Comparison of ENCODE assay signal across 12 cellular contexts in the genomic region with DNA sequence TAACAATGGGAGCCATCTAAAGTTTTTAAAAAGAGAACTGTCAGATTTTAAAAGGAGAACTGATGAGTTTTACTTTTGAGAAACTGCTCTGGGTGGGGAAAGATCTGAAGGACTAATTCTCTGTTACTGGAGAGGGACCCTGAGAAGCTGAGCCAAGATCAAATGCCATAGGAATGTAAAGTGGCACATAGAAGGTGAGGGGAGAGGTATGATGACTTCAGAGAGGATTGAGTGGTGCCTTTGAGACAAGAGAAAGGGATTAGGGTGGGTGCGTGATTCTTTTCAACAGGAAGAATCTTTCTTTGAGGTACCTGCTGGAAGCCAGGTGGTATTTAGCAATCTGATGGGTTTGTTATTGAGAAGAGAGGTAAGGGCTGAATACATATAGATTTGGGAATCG. TPM values are rescaled to one million over a fixed set of nuclear protein-coding genes. Genes with fewer than 3 reads are reported as not detected.
DNase-seq lines count a peak whose midpoint lies in the region; ATAC-seq and TF ChIP-seq lines count a peak whose summit lies in the region.
"Had no signal": no experiment of that assay in that cellular context is flagged by ENCODE, and none has a peak within 500 bp of the region (broad histone marks: within the 10 kb centered on the region; RNA-seq: fewer than 3 reads in every experiment).

No MANE protein-coding gene starts in this region.

- no peak for TF ChIP-seq CTCF in A673 (conservative IDR thresholded peaks at IDR 0.05; ENCODE audit: low read depth, low read length)

- intact Hi-C loops in A673 (cut with micrococcal nuclease; ENCODE audit: unreplicated experiment) = no loop called here

- H3K27me3 Mint-ChIP-seq in CD4-positive, CD25-positive, alpha-beta regulatory T cell = no peaks in the 10 kb centered on the region
- H3K27me3 Mint-ChIP-seq in T-helper 17 cell = no peaks in the 10 kb centered on the region
- H3K27me3 Mint-ChIP-seq in immature natural killer cell (ENCODE audit: low read depth in 3 of 3) = no peaks in the 10 kb centered on the region

- DNase-seq in A673 (ENCODE audit: low spot score) (no peak), T-helper 17 cell (no peak), immature natural killer cell (no peak), iPS-NIHi11 (ENCODE audit: low spot score) (no peak), middle frontal gyrus (ENCODE audit: extremely low spot score, low spot score) (no peak), nucleus accumbens (lab: John Stamatoyannopoulos, UW) (no peak)
- DNase-seq in CD4-positive, CD25-positive, alpha-beta regulatory T cell = no peak
- DNase-seq: activated naive CD4-positive, alpha-beta T cell treated with anti-CD3 and anti-CD28 coated beads, Interleukin-2, amount 50 U/mL, for 16 hours; NCI-H2029; NCI-H524; PC-9 had no signal

- H3K4me1 ChIP-seq in A673 (ENCODE audit: insufficient read depth, low read length, poor library complexity, severe bottlenecking) = peaks cover 3% of the 10 kb centered on the region
- H3K4me1 ChIP-seq in CD4-positive, CD25-positive, alpha-beta regulatory T cell (ENCODE audit: control insufficient read depth, insufficient read depth, low read length, poor library complexity, severe bottlenecking) = peaks cover 47% of the 10 kb centered on the region

- H3K4me1 Mint-ChIP-seq in CD4-positive, CD25-positive, alpha-beta regulatory T cell = peaks cover 29 to 85% (median 50%) of the 10 kb centered on the region in 4 donors
- H3K4me1 Mint-ChIP-seq in T-helper 17 cell (peaks cover 43% of the 10 kb centered on the region), immature natural killer cell (peaks cover 63 to 73% of the 10 kb centered on the region in 2 donors)

- CTCF ChIA-PET in A673 (lab: Charles Lee) = interaction anchor here (1.2 kb wide), 1 partner anchor 9 kb away, joined by 5 read pairs; the partner anchor contains the start of gene CRKL

- peaks cover 4% of the 10 kb centered on the region for H3K36me3 ChIP-seq in A673 (ENCODE audit: insufficient read depth, low read length, poor library complexity, severe bottlenecking)
- peaks cover 6% of the 10 kb centered on the region for H3K36me3 ChIP-seq in CD4-positive, CD25-positive, alpha-beta regulatory T cell (ENCODE audit: control insufficient read depth, insufficient read depth, low read length)

- H3K27ac ChIP-seq in A673 (ENCODE audit: low read depth, low read length, poor library complexity, severe bottlenecking) = peak overlapping the region; percentile 22
- H3K27ac ChIP-seq in CD4-positive, CD25-positive, alpha-beta regulatory T cell (ENCODE audit: insufficient read depth, low read length, poor library complexity, severe bottlenecking) = no peak overlapping the region
- H3K27ac ChIP-seq: PC-9, VCaP had no signal

- H3K9me3 Mint-ChIP-seq in CD4-positive, CD25-positive, alpha-beta regulatory T cell = no peaks in the 10 kb centered on the region
- no peaks in the 10 kb centered on the region for H3K9me3 Mint-ChIP-seq in immature natural killer cell

- H3K36me3 Mint-ChIP-seq in CD4-positive, CD25-positive, alpha-beta regulatory T cell = peaks cover 25% of the 10 kb centered on the region
- H3K36me3 Mint-ChIP-seq in T-helper 17 cell (ENCODE audit: low read depth) (peaks cover 6% of the 10 kb centered on the region), immature natural killer cell (no peaks in the 10 kb centered on the region)

- H3K27ac Mint-ChIP-seq in CD4-positive, CD25-positive, alpha-beta regulatory T cell = peak overlapping the region; percentile 53 to 69 (median 55)
- H3K27ac Mint-ChIP-seq in T-helper 17 cell (peak overlapping the region; percentile 86), immature natural killer cell (peak overlapping the region; percentile 14 to 52 (median 35))

- peak overlapping the region; percentile 16 to 74 (median 28) for H3K4me3 Mint-ChIP-seq in CD4-positive, CD25-positive, alpha-beta regulatory T cell
- H3K4me3 Mint-ChIP-seq in T-helper 17 cell (no peak overlapping the region), immature natural killer cell (peak overlapping the region in 2 of 5 donors; percentile 1 to 26)

- H3K9me3 ChIP-seq in A673 (ENCODE audit: low read depth, low read length, poor library complexity, severe bottlenecking) (no peaks in the 10 kb centered on the region), T-helper 17 cell (ENCODE audit: control insufficient read depth, low read length, poor library complexity, severe bottlenecking) (no peaks in the 10 kb centered on the region)
- no peaks in the 10 kb centered on the region for H3K9me3 ChIP-seq in CD4-positive, CD25-positive, alpha-beta regulatory T cell (ENCODE audit: control insufficient read depth in 2 of 2, low read length in 2 of 2)

- no peaks in the 10 kb centered on the region for H3K27me3 ChIP-seq in A673 (replicated peaks; ENCODE audit: insufficient read depth, low read depth, low read length, poor library complexity)
- no peaks in the 10 kb centered on the region for H3K27me3 ChIP-seq in CD4-positive, CD25-positive, alpha-beta regulatory T cell (ENCODE audit: control insufficient read depth, insufficient read depth, low read length)

- BruUV-seq in A673 (replicated peaks; lab: Mats Ljungman, UMichigan) = no TSS peak

- H3K4me3 ChIP-seq in A673 (ENCODE audit: low read depth, low read length, poor library complexity, severe bottlenecking) = no peak overlapping the region
- H3K4me3 ChIP-seq in CD4-positive, CD25-positive, alpha-beta regulatory T cell (ENCODE audit: low read depth, low read length) = no peak overlapping the region
- H3K4me3 ChIP-seq: PC-9 had no signal

- no peak for ATAC-seq in CD4-positive, CD25-positive, alpha-beta regulatory T cell (ENCODE audit: low read depth in 2 of 2)
- no peak for ATAC-seq in T-helper 17 cell

- POLR2A ChIA-PET in A673 (lab: Charles Lee; ENCODE audit: low non-redundant PET) = no interaction called here

RNA-seq across cellular contexts. Expression of gene CRKL, which starts 9.0 kb away (rescaled TPM):
- 79.0 and 82.5 TPM in 2 replicates for total RNA-seq in A673 (2021)
- total RNA-seq in CD4-positive, CD25-positive, alpha-beta regulatory T cell = 49.5 TPM
- 10 to 100 TPM; 41.7 to 61.4 (median 57.0) TPM for polyA plus RNA-seq in CD4-positive, CD25-positive, alpha-beta regulatory T cell
- 10 to 100 TPM; 40.0 to 57.0 TPM for total RNA-seq in T-helper 17 cell
- polyA plus RNA-seq in immature natural killer cell = 10 to 100 TPM; 26.7 to 50.7 (median 43.1) TPM

RNA-seq across cellular contexts. Expression of gene AIFM3, which starts 40.8 kb away (rescaled TPM):
- 0.48 TPM in 1 of 2 replicates, not detected in the other for total RNA-seq in A673 (2021)
- 0.49 TPM for total RNA-seq in CD4-positive, CD25-positive, alpha-beta regulatory T cell
- polyA plus RNA-seq in CD4-positive, CD25-positive, alpha-beta regulatory T cell = not detected
- 1 to 10 TPM in 1 of 2 donors, under 1 TPM in 1; 0.34 to 1.2 TPM for total RNA-seq in T-helper 17 cell
- polyA plus RNA-seq in immature natural killer cell = 1 to 10 TPM in 1 of 3 donors, under 1 TPM in 1, not detected in 1; 0.30 to 1.4 TPM

RNA-seq across cellular contexts. Expression of gene LZTR1, which starts 55.9 kb away (rescaled TPM):
- total RNA-seq in A673 (2021) = 54.3 and 64.3 TPM in 2 replicates
- 69.4 TPM for total RNA-seq in CD4-positive, CD25-positive, alpha-beta regulatory T cell
- 10 to 100 TPM in 3 of 4 donors, 1 to 10 TPM in 1; 9.6 to 12.1 (median 11.7) TPM for polyA plus RNA-seq in CD4-positive, CD25-positive, alpha-beta regulatory T cell
- total RNA-seq in T-helper 17 cell = 10 to 100 TPM; 49.4 to 59.3 TPM
- polyA plus RNA-seq in immature natural killer cell = 10 to 100 TPM in 2 of 3 donors, 1 to 10 TPM in 1; 8.1 to 18.4 (median 11.1) TPM

Comparison
In these comparisons a context has a peak if more than half of its experiments do, and no peak if none do; other contexts are left out.
1. H3K27ac Mint-ChIP-seq: peak in every context shown above with its lines; median percentile 86 in T-helper 17 cell; 55 in CD4-positive, CD25-positive, alpha-beta regulatory T cell; 35 in immature natural killer cell.